In genomic region chr12:119181944-119182343, GRCh38 we compare ENCODE assay signal across 18 cellular contexts. TPM values are rescaled to one million over a fixed set of nuclear protein-coding genes. Genes with fewer than 3 reads are reported as not detected.
A peak's percentile ranks its signal among the peaks of the same experiment; 100 is the strongest.
DNase-seq lines count a peak whose midpoint lies in the region; ATAC-seq, FAIRE-seq and TF ChIP-seq lines count a peak whose summit lies in the region.
"Had no signal": no experiment of that assay in that cellular context is flagged by ENCODE, and none has a peak within 500 bp of the region (broad histone marks: within the 10 kb centered on the region; RNA-seq: fewer than 3 reads in every experiment).

No MANE protein-coding gene starts in this region.

- no peak overlapping the region for H2AFZ ChIP-seq in H1 (ENCODE audit: low read length)
- H2AFZ ChIP-seq: GM23338 had no signal

- H3K4me3 ChIP-seq in H1 (ENCODE audit: extremely low read depth in 1 of 4, insufficient read depth in 2 of 4, low read depth in 3 of 4, low read length in 4 of 4) (no peak overlapping the region), muscle layer of colon (ENCODE audit: low read depth in 1 of 2, low read length in 2 of 2) (peak overlapping the region; percentile 51 to 99), suprapubic skin (no peak overlapping the region)
- H3K4me3 ChIP-seq: BLaER1 treated with 17β-estradiol and CSF1 and Interleukin-3, amounts not matched to agents 10 nM and 100 nM; GM23338 had no signal

- no peaks in the 10 kb centered on the region for H4K20me1 ChIP-seq in H1 (replicated peaks in 1 of 2; ENCODE audit: control insufficient read depth in 1 of 2, insufficient read depth in 2 of 2, low read length in 2 of 2)

- H4K8ac ChIP-seq in H1 (ENCODE audit: extremely low read depth, insufficient read depth, low read length): no peak overlapping the region

- no peak overlapping the region for H3K4ac ChIP-seq in H1 (replicated peaks; ENCODE audit: insufficient read length, low read depth, low read length)

- no peaks in the 10 kb centered on the region; the same call in 1 of the 2 replicates for H3K23me2 ChIP-seq in H1 (ENCODE audit: low read depth, low read length)

- no peak for TF ChIP-seq RAD21 in H1 (IDR thresholded peaks at IDR 0.05 in 1 of 2, conservative IDR thresholded peaks at IDR 0.05 in 1 of 2; ENCODE audit: low read depth in 2 of 2, low read length in 2 of 2)

- no peak overlapping the region for H4K91ac ChIP-seq in H1 (replicated peaks; ENCODE audit: insufficient read length, low read length)

- H3K4me1 ChIP-seq in H1 (replicated peaks in 1 of 4; ENCODE audit: control insufficient read depth in 3 of 4, insufficient read depth in 4 of 4, low read length in 3 of 4): peaks cover 15 to 25% (median 18%) of the 10 kb centered on the region in 4 experiments
- H3K4me1 ChIP-seq in muscle layer of colon (ENCODE audit: insufficient read depth, low read length): peaks cover 37% of the 10 kb centered on the region
- H3K4me1 ChIP-seq in suprapubic skin: peaks cover 44% of the 10 kb centered on the region
- H3K4me1 ChIP-seq: Peyer's patch had no signal

- TF ChIP-seq CTCF in H1 (IDR thresholded peaks at IDR 0.05; ENCODE audit: control extremely low read depth in 1 of 3, insufficient read depth in 1 of 3, low read depth in 1 of 3, low read length in 3 of 3) (no peak), suprapubic skin (IDR thresholded peaks at IDR 0.05) (no peak)

- H3K27me3 ChIP-seq in H1 (replicated peaks in 1 of 4; ENCODE audit: control insufficient read depth in 3 of 4, extremely low read depth in 1 of 4, insufficient read depth in 3 of 4, low read length in 3 of 4) (no peaks in the 10 kb centered on the region; a peak in 1 of 7 replicates), muscle layer of colon (ENCODE audit: control insufficient read depth in 1 of 2, insufficient read depth in 2 of 2, low read length in 2 of 2) (no peaks in the 10 kb centered on the region), suprapubic skin (no peaks in the 10 kb centered on the region)
- H3K27me3 ChIP-seq: Peyer's patch had no signal

- DNase-seq in NCI-H69 (lab: John Stamatoyannopoulos, UW): peak; percentile 23
- no peak for DNase-seq in H1 (ENCODE audit: low read depth in 1 of 2, low spot score in 2 of 2)
- DNase-seq in suprapubic skin (ENCODE audit: low spot score in 2 of 2): no peak
- DNase-seq in SW 1271 (lab: John Stamatoyannopoulos, UW): no peak
- DNase-seq in NCI-H345 (lab: John Stamatoyannopoulos, UW): no peak
- no peak for DNase-seq in activated naive CD4-positive, alpha-beta T cell treated with anti-CD3 and anti-CD28 coated beads, Interleukin-2, amount 50 U/mL, for 16 hours
- DNase-seq: activated effector memory CD4-positive, alpha-beta T cell treated with Interleukin-2 at 50 U/mL for 16 hours; DMS79; NCI-H2029; NCI-H748 treated with DMSO at 0.1 percent for 48 hours; Peyer's patch; T-cell had no signal

- H3K9me3 ChIP-seq in H1 (ENCODE audit: insufficient read depth in 2 of 2, low read depth in 1 of 2, low read length in 1 of 2): no peaks in the 10 kb centered on the region
- H3K9me3 ChIP-seq in muscle layer of colon (ENCODE audit: low read length): no peaks in the 10 kb centered on the region
- no peaks in the 10 kb centered on the region for H3K9me3 ChIP-seq in suprapubic skin
- H3K9me3 ChIP-seq: BLaER1 treated with 17β-estradiol and CSF1 and Interleukin-3, amounts not matched to agents 10 nM and 100 nM; Peyer's patch had no signal

- H3K4me2 ChIP-seq in H1 (ENCODE audit: insufficient read depth in 1 of 2, low read depth in 2 of 2, low read length in 2 of 2): peak overlapping the region in 1 of 2 experiments; percentile 62; a peak in 1 of 4 replicates

- no peak overlapping the region for H2BK5ac ChIP-seq in H1 (ENCODE audit: low read depth, low read length)

- no peak overlapping the region for H2BK20ac ChIP-seq in H1 (ENCODE audit: low read length)

- no peak overlapping the region for H3K14ac ChIP-seq in H1 (ENCODE audit: insufficient read length)

- H3K18ac ChIP-seq in H1 (ENCODE audit: extremely low read depth, low read length): no peak overlapping the region

- no peak for FAIRE-seq in H1 (lab: Jason Lieb, UNC)

- no peak for TF ChIP-seq POLR2A in H1 (IDR thresholded peaks at IDR 0.05; ENCODE audit: control extremely low read depth in 1 of 2, low read depth in 2 of 2, low read length in 2 of 2)
- TF ChIP-seq POLR2A in suprapubic skin (IDR thresholded peaks at IDR 0.05): no peak

- no peak overlapping the region for H3K23ac ChIP-seq in H1 (ENCODE audit: insufficient read length)

- ATAC-seq in HG02938 (IDR thresholded peaks at IDR 0.05; ENCODE audit: unreplicated experiment): no peak
- ATAC-seq: GM23338, T-cell, WTC11 had no signal

- no peak overlapping the region for H3K9ac ChIP-seq in H1 (replicated peaks in 1 of 4; ENCODE audit: extremely low read depth in 1 of 4, low read depth in 3 of 4, low read length in 3 of 4)
- peak overlapping the region; percentile 98 for H3K9ac ChIP-seq in muscle layer of colon (ENCODE audit: low read length)
- H3K9ac ChIP-seq: BLaER1 treated with 17β-estradiol and CSF1 and Interleukin-3, amounts not matched to agents 10 nM and 100 nM had no signal

- H2BK120ac ChIP-seq in H1 (replicated peaks; ENCODE audit: low read depth, low read length): no peak overlapping the region

- peaks cover 0 to 2% (median 0%) of the 10 kb centered on the region in 4 experiments; a peak in 1 of 8 replicates for H3K36me3 ChIP-seq in H1 (ENCODE audit: control insufficient read depth in 2 of 4, insufficient read depth in 4 of 4, low read length in 3 of 4)
- H3K36me3 ChIP-seq in muscle layer of colon (ENCODE audit: insufficient read depth, low read length): peaks cover 16% of the 10 kb centered on the region
- no peaks in the 10 kb centered on the region for H3K36me3 ChIP-seq in suprapubic skin
- H3K36me3 ChIP-seq: BLaER1 treated with 17β-estradiol and CSF1 and Interleukin-3, amounts not matched to agents 10 nM and 100 nM; Peyer's patch had no signal

- no peak overlapping the region for H2BK15ac ChIP-seq in H1 (ENCODE audit: low read length)

- H2BK12ac ChIP-seq in H1 (ENCODE audit: low read depth, low read length): no peak overlapping the region

- H3K56ac ChIP-seq in H1 (replicated peaks; ENCODE audit: insufficient read length, low read depth, low read length): no peak overlapping the region

- H4K5ac ChIP-seq in H1 (ENCODE audit: insufficient read length, low read depth, low read length): no peak overlapping the region

- CTCF ChIA-PET in H1 (lab: Charles Lee; ENCODE audit: partially characterized antibody): interaction anchor here (0.6 to 1.3 kb wide), 4 partner anchors 49 to 232 kb away, joined by 3 read pairs; no protein-coding TSS in a partner anchor

- H3K79me2 ChIP-seq in H1 (ENCODE audit: control insufficient read depth in 1 of 2, insufficient read depth in 2 of 2, low read length in 2 of 2): peaks cover 0 to 10% of the 10 kb centered on the region in 2 experiments; a peak in 1 of 4 replicates

- H2AK5ac ChIP-seq in H1 (ENCODE audit: low read depth, low read length): 0 out of 2 replicates have a peak overlapping the region, but pooled peaks have one; percentile 75

- POLR2A ChIA-PET in H1 (lab: Charles Lee; ENCODE audit: partially characterized antibody): interaction anchor here (4.9 kb wide), 1 partner anchor 28 kb away, joined by 24 read pairs; no protein-coding TSS in a partner anchor

- TF ChIP-seq EP300 in H1 (IDR thresholded peaks at IDR 0.05; ENCODE audit: borderline replicate concordance in 1 of 2, low read depth in 2 of 2, low read length in 2 of 2) (no peak), suprapubic skin (IDR thresholded peaks at IDR 0.05) (no peak)

- WGBS in H1 (ENCODE audit: extremely low coverage in 1 of 2, insufficient coverage in 1 of 2, insufficient read length in 1 of 2, insufficient replicate concordance in 2 of 2, low coverage in 1 of 2, low lambda C conversion rate in 2 of 2, missing lambda C conversion rate in 1 of 2), 2 experiments: 85% methylated on average over 3 of the region's 3 CpGs; no CpG with 5 or more reads in 1 of the 2 experiments
- 80% methylated on average over 3 of the region's 3 CpGs for WGBS in suprapubic skin

- no peaks in the 10 kb centered on the region for H3K79me1 ChIP-seq in H1 (ENCODE audit: low read depth, low read length)

- no peak overlapping the region for H3K27ac ChIP-seq in H1 (ENCODE audit: low read depth, low read length)
- H3K27ac ChIP-seq in muscle layer of colon (ENCODE audit: low read depth, low read length): peak overlapping the region; percentile 78
- H3K27ac ChIP-seq in suprapubic skin: peak overlapping the region; percentile 32
- H3K27ac ChIP-seq: BLaER1 treated with 17β-estradiol and CSF1 and Interleukin-3, amounts not matched to agents 10 nM and 100 nM had no signal

TF ChIP-seq in H1, 55 proteins besides CTCF, POLR2A, EP300 and RAD21:
- TF ChIP-seq JUND (IDR thresholded peaks at IDR 0.05; ENCODE audit: low read length) (0 out of 2 replicates have a peak, but pooled peaks have one; percentile 13), MAX (IDR thresholded peaks at IDR 0.05) (no peak), KDM1A (IDR thresholded peaks at IDR 0.05; ENCODE audit: borderline replicate concordance, low read length) (0 out of 2 replicates have a peak, but pooled peaks have one; percentile 65), SIX5 (IDR thresholded peaks at IDR 0.05; ENCODE audit: low read depth, low read length) (no peak)
TF ChIP-seq in H1: peak in this region for 2.

RNA-seq across cellular contexts. Expression of gene HSPB8, which starts 3.2 kb away (rescaled TPM):
- total RNA-seq in H1 (2021; fragmentation: NEBNext Ultra II Directional; extraction: Animal tissue kit (Norgen Biotek cat#: 25700)): 11.7 TPM in 2 replicates
- 17.4 and 28.2 TPM in 2 replicates for polyA plus RNA-seq in H1 (2011; rRNA removed)
- polyA plus RNA-seq in H1 (2011; cell fraction: cytosol; rRNA removed): 13.1 TPM
- 11.9 TPM for polyA plus RNA-seq in H1 (2011; cell fraction: nucleus; rRNA removed)
- 17.8 to 18.5 TPM (median 18.0 TPM) in 4 replicates for polyA plus RNA-seq in H1 (2012, experiment 1 of 2)
- polyA plus RNA-seq in H1 (2012, experiment 2 of 2): 26.1 TPM
- polyA plus RNA-seq in H1 (2013, experiment 1 of 2): 5.5 TPM
- 5.8 TPM for polyA plus RNA-seq in H1 (2013, experiment 2 of 2)
- polyA minus RNA-seq in H1 (2011; rRNA and poly(A)+ RNA removed): 9.3 and 14.3 TPM in 2 replicates
- polyA minus RNA-seq in H1 (2011; cell fraction: cytosol; rRNA and poly(A)+ RNA removed): 10.0 TPM
- polyA minus RNA-seq in H1 (2011; cell fraction: nucleus; rRNA and poly(A)+ RNA removed): 9.2 TPM
- 100 to 1,000 TPM in 2 of 4 donors, 10 to 100 TPM in 2; 28.1 to 126 (median 73.1) TPM for total RNA-seq in suprapubic skin
- total RNA-seq: activated CD8-positive, alpha-beta memory T cell treated with anti-CD3 and anti-CD28 coated beads for 36 hours had no signal

Comparison
In these comparisons a context has a peak if more than half of its experiments do, and no peak if none do; other contexts are left out.
1. H3K4me3 ChIP-seq: peak in muscle layer of colon (2 of 2); none in H1 (0 of 4) and suprapubic skin (single experiment).